Comparison of ENCODE assay signal across 1 cellular context in genomic region chr6:5084787-5085637, GRCh38.
TF ChIP-seq lines count a peak whose summit lies in the region.

Gene PPP1R3G (plus strand): TSS chr6:5085341. CDS start chr6:5085486, 145 bp downstream.

TF ChIP-seq in HepG2, 621 proteins besides CTCF, POLR2A, EP300 and RAD21 (continued from another document and continues in another):
- TF ChIP-seq ATF2 (CRISPR knock-in tag; IDR thresholded peaks at IDR 0.05) (no peak), ZBTB8A (CRISPR knock-in tag; IDR thresholded peaks at IDR 0.05; ENCODE audit: borderline replicate concordance, low read depth) (no peak), HNRNPL (IDR thresholded peaks at IDR 0.05; ENCODE audit: low read depth, low read length) (no peak), RFX3 (CRISPR knock-in tag; IDR thresholded peaks at IDR 0.05) (no peak), SYNCRIP (IDR thresholded peaks at IDR 0.05; ENCODE audit: insufficient read depth, low read depth, low read length) (no peak), DNMT1 (CRISPR knock-in tag; IDR thresholded peaks at IDR 0.05) (peak; percentile 1; the same call in 1 of the 2 replicates), JUNB (CRISPR knock-in tag; IDR thresholded peaks at IDR 0.05; ENCODE audit: borderline replicate concordance) (no peak), ZNF672 (CRISPR knock-in tag; IDR thresholded peaks at IDR 0.05) (no peak), ZNF883 (CRISPR knock-in tag; IDR thresholded peaks at IDR 0.05; ENCODE audit: not compliant biosample characterization) (no peak), SRY (CRISPR knock-in tag; IDR thresholded peaks at IDR 0.05) (no peak), ZBTB38 (CRISPR knock-in tag; IDR thresholded peaks at IDR 0.05) (peak; percentile 99), ZNF776 (CRISPR knock-in tag; IDR thresholded peaks at IDR 0.05) (0 out of 2 replicates have a peak, but pooled peaks have one; percentile 0), RBM39 (IDR thresholded peaks at IDR 0.05; ENCODE audit: low read depth, low read length, poor library complexity, severe bottlenecking) (peak; percentile 31), RORA (CRISPR knock-in tag; IDR thresholded peaks at IDR 0.05) (no peak), ZNF3 (CRISPR knock-in tag; IDR thresholded peaks at IDR 0.05) (no peak), NCOA1 (CRISPR knock-in tag; IDR thresholded peaks at IDR 0.05) (no peak), HNRNPK (IDR thresholded peaks at IDR 0.05; ENCODE audit: low read depth, low read length, poor library complexity, severe bottlenecking) (no peak), ZNF235 (CRISPR knock-in tag; IDR thresholded peaks at IDR 0.05; ENCODE audit: borderline replicate concordance) (no peak), ZNF484 (CRISPR knock-in tag; IDR thresholded peaks at IDR 0.05; ENCODE audit: borderline replicate concordance, low read depth) (no peak), ATF7 (IDR thresholded peaks at IDR 0.05) (no peak), ATF7 (CRISPR knock-in tag; IDR thresholded peaks at IDR 0.05) (0 out of 2 replicates have a peak, but pooled peaks have one; percentile 30), ZNF790 (CRISPR knock-in tag; IDR thresholded peaks at IDR 0.05; ENCODE audit: borderline replicate concordance) (no peak), CBX1 (IDR thresholded peaks at IDR 0.05; ENCODE audit: low read depth) (no peak), ATRX (CRISPR knock-in tag; IDR thresholded peaks at IDR 0.05; ENCODE audit: borderline replicate concordance) (no peak), CEBPG (CRISPR knock-in tag; IDR thresholded peaks at IDR 0.05) (no peak), ZBED4 (CRISPR knock-in tag; IDR thresholded peaks at IDR 0.05; ENCODE audit: borderline replicate concordance) (no peak), ZFP90 (CRISPR knock-in tag; IDR thresholded peaks at IDR 0.05; ENCODE audit: borderline replicate concordance) (0 out of 2 replicates have a peak, but pooled peaks have one; percentile 37), CENPBD1 (CRISPR knock-in tag; IDR thresholded peaks at IDR 0.05; ENCODE audit: borderline replicate concordance, low read depth) (no peak), TCF7L2 (IDR thresholded peaks at IDR 0.05; ENCODE audit: low read depth, low read length) (no peak), HNRNPUL1 (IDR thresholded peaks at IDR 0.05; ENCODE audit: low read depth, low read length) (no peak), REXO4 (CRISPR knock-in tag; IDR thresholded peaks at IDR 0.05; ENCODE audit: borderline replicate concordance) (no peak), TCF12 (IDR thresholded peaks at IDR 0.05) (no peak), TCF12 (CRISPR knock-in tag; IDR thresholded peaks at IDR 0.05) (0 out of 2 replicates have a peak, but pooled peaks have one; percentile 22), CREBL2 (CRISPR knock-in tag; IDR thresholded peaks at IDR 0.05; ENCODE audit: borderline replicate concordance) (no peak), ZNF629 (CRISPR knock-in tag; conservative IDR thresholded peaks at IDR 0.05) (no peak), ZNF878 (CRISPR knock-in tag; IDR thresholded peaks at IDR 0.05) (no peak), ZBTB14 (CRISPR knock-in tag; IDR thresholded peaks at IDR 0.05) (no peak), ZNF234 (CRISPR knock-in tag; conservative IDR thresholded peaks at IDR 0.05) (no peak), ZNF441 (CRISPR knock-in tag; IDR thresholded peaks at IDR 0.05; ENCODE audit: borderline replicate concordance) (no peak), ZNF30 (CRISPR knock-in tag; IDR thresholded peaks at IDR 0.05) (no peak), ZSCAN21 (CRISPR knock-in tag; IDR thresholded peaks at IDR 0.05; ENCODE audit: borderline replicate concordance) (0 out of 2 replicates have a peak, but pooled peaks have one; percentile 9), HMG20A (CRISPR knock-in tag; IDR thresholded peaks at IDR 0.05; ENCODE audit: borderline replicate concordance) (no peak), ZNF782 (CRISPR knock-in tag; IDR thresholded peaks at IDR 0.05; ENCODE audit: borderline replicate concordance) (peak; percentile 17; the same call in 1 of the 2 replicates), CREB1 (IDR thresholded peaks at IDR 0.05) (no peak), CREB1 (CRISPR knock-in tag; IDR thresholded peaks at IDR 0.05) (no peak), FOXP1 (IDR thresholded peaks at IDR 0.05) (no peak), FOXP1 (CRISPR knock-in tag; IDR thresholded peaks at IDR 0.05) (no peak)
- TF ChIP-seq, protein P1, sequence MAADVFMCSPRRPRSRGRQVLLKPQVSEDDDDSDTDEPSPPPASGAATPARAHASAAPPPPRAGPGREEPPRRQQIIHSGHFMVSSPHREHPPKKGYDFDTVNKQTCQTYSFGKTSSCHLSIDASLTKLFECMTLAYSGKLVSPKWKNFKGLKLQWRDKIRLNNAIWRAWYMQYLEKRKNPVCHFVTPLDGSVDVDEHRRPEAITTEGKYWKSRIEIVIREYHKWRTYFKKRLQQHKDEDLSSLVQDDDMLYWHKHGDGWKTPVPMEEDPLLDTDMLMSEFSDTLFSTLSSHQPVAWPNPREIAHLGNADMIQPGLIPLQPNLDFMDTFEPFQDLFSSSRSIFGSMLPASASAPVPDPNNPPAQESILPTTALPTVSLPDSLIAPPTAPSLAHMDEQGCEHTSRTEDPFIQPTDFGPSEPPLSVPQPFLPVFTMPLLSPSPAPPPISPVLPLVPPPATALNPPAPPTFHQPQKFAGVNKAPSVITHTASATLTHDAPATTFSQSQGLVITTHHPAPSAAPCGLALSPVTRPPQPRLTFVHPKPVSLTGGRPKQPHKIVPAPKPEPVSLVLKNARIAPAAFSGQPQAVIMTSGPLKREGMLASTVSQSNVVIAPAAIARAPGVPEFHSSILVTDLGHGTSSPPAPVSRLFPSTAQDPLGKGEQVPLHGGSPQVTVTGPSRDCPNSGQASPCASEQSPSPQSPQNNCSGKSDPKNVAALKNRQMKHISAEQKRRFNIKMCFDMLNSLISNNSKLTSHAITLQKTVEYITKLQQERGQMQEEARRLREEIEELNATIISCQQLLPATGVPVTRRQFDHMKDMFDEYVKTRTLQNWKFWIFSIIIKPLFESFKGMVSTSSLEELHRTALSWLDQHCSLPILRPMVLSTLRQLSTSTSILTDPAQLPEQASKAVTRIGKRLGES (CRISPR knock-in tag; IDR thresholded peaks at IDR 0.05; ENCODE audit: borderline replicate concordance) = no peak
- TF ChIP-seq, protein P2, sequence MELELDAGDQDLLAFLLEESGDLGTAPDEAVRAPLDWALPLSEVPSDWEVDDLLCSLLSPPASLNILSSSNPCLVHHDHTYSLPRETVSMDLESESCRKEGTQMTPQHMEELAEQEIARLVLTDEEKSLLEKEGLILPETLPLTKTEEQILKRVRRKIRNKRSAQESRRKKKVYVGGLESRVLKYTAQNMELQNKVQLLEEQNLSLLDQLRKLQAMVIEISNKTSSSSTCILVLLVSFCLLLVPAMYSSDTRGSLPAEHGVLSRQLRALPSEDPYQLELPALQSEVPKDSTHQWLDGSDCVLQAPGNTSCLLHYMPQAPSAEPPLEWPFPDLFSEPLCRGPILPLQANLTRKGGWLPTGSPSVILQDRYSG (CRISPR knock-in tag; IDR thresholded peaks at IDR 0.05) = 0 out of 2 replicates have a peak, but pooled peaks have one; percentile 10
- TF ChIP-seq, protein P3, sequence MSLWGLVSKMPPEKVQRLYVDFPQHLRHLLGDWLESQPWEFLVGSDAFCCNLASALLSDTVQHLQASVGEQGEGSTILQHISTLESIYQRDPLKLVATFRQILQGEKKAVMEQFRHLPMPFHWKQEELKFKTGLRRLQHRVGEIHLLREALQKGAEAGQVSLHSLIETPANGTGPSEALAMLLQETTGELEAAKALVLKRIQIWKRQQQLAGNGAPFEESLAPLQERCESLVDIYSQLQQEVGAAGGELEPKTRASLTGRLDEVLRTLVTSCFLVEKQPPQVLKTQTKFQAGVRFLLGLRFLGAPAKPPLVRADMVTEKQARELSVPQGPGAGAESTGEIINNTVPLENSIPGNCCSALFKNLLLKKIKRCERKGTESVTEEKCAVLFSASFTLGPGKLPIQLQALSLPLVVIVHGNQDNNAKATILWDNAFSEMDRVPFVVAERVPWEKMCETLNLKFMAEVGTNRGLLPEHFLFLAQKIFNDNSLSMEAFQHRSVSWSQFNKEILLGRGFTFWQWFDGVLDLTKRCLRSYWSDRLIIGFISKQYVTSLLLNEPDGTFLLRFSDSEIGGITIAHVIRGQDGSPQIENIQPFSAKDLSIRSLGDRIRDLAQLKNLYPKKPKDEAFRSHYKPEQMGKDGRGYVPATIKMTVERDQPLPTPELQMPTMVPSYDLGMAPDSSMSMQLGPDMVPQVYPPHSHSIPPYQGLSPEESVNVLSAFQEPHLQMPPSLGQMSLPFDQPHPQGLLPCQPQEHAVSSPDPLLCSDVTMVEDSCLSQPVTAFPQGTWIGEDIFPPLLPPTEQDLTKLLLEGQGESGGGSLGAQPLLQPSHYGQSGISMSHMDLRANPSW (CRISPR knock-in tag; IDR thresholded peaks at IDR 0.05; ENCODE audit: borderline replicate concordance) = no peak
- TF ChIP-seq, protein P4, sequence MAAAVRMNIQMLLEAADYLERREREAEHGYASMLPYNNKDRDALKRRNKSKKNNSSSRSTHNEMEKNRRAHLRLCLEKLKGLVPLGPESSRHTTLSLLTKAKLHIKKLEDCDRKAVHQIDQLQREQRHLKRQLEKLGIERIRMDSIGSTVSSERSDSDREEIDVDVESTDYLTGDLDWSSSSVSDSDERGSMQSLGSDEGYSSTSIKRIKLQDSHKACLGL (CRISPR knock-in tag; IDR thresholded peaks at IDR 0.05) = peak; percentile 39; the same call in 1 of the 2 replicates
- TF ChIP-seq, protein P5, sequence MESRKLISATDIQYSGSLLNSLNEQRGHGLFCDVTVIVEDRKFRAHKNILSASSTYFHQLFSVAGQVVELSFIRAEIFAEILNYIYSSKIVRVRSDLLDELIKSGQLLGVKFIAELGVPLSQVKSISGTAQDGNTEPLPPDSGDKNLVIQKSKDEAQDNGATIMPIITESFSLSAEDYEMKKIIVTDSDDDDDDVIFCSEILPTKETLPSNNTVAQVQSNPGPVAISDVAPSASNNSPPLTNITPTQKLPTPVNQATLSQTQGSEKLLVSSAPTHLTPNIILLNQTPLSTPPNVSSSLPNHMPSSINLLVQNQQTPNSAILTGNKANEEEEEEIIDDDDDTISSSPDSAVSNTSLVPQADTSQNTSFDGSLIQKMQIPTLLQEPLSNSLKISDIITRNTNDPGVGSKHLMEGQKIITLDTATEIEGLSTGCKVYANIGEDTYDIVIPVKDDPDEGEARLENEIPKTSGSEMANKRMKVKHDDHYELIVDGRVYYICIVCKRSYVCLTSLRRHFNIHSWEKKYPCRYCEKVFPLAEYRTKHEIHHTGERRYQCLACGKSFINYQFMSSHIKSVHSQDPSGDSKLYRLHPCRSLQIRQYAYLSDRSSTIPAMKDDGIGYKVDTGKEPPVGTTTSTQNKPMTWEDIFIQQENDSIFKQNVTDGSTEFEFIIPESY (CRISPR knock-in tag; IDR thresholded peaks at IDR 0.05) = peak; percentile 59; the same call in 1 of the 2 replicates
